21 cellular contexts compared by ENCODE assay signal in genomic region chr2:225158360-225158759, GRCh38.
DNase-seq lines count a peak whose midpoint lies in the region; ATAC-seq, FAIRE-seq and TF ChIP-seq lines count a peak whose summit lies in the region.
"Had no signal": no experiment of that assay in that cellular context is flagged by ENCODE, and none has a peak within 500 bp of the region (broad histone marks: within the 10 kb centered on the region; RNA-seq: fewer than 3 reads in every experiment).

No MANE protein-coding gene starts in this region.

- no peak for TF ChIP-seq RAD21 in HepG2 (CRISPR knock-in tag; IDR thresholded peaks at IDR 0.05)

- in situ Hi-C loops in HepG2 (cut with HindIII; ENCODE audit: extremely low pct_ligation_motif_present, low pct_unique_long_range_greater_than_20kb): no loop called here

- TF ChIP-seq EP300 in HepG2 (IDR thresholded peaks at IDR 0.05; ENCODE audit: low read depth in 2 of 2, low read length in 2 of 2): no peak
- TF ChIP-seq EP300 in HepG2 (CRISPR knock-in tag; IDR thresholded peaks at IDR 0.05; ENCODE audit: borderline replicate concordance): no peak

- no peak overlapping the region for H3K4me2 ChIP-seq in HepG2 (ENCODE audit: low read depth, low read length)

- no peaks in the 10 kb centered on the region for H3K4me1 Mint-ChIP-seq in activated CD4-positive, alpha-beta T cell treated with anti-CD3 and anti-CD28 coated beads for 36 hours
- H3K4me1 Mint-ChIP-seq: CD4-positive, alpha-beta memory T cell had no signal

- H3K4me3 ChIP-seq in HepG2 (replicated peaks in 1 of 3; ENCODE audit: insufficient read depth in 1 of 3, low read depth in 2 of 3, low read length in 3 of 3) (no peak overlapping the region), right lobe of liver (no peak overlapping the region)

- H3K27ac Mint-ChIP-seq in activated CD4-positive, alpha-beta T cell treated with anti-CD3 and anti-CD28 coated beads for 36 hours: no peak overlapping the region
- H3K27ac Mint-ChIP-seq: CD4-positive, alpha-beta memory T cell had no signal

- H3K9me3 ChIP-seq in HepG2 (ENCODE audit: low read length): 0 out of 2 replicates have a peak, but pooled peaks cover 4% of the 10 kb centered on the region
- H3K9me3 ChIP-seq in right lobe of liver: no peaks in the 10 kb centered on the region

- H3K4me3 Mint-ChIP-seq in activated CD4-positive, alpha-beta T cell treated with anti-CD3 and anti-CD28 coated beads for 36 hours: no peak overlapping the region
- H3K4me3 Mint-ChIP-seq: CD4-positive, alpha-beta memory T cell had no signal

- no peaks in the 10 kb centered on the region for H3K27me3 ChIP-seq in HepG2 (ENCODE audit: control insufficient read depth in 1 of 2, insufficient read depth in 2 of 2, low read length in 2 of 2)
- no peaks in the 10 kb centered on the region for H3K27me3 ChIP-seq in right lobe of liver

- CTCF ChIA-PET in HepG2 (lab: Yijun Ruan, JAX; ENCODE audit: low intra/inter-chr PET ratio, low total read pairs): no interaction called here
- CTCF ChIA-PET in activated CD4-positive, alpha-beta T cell treated with anti-CD3 and anti-CD28 coated beads for 36 hours (lab: Charles Lee): no interaction called here

- no peaks in the 10 kb centered on the region for H3K36me3 Mint-ChIP-seq in activated CD4-positive, alpha-beta T cell treated with anti-CD3 and anti-CD28 coated beads for 36 hours (ENCODE audit: low read depth)
- H3K36me3 Mint-ChIP-seq: CD4-positive, alpha-beta memory T cell had no signal

- peaks cover 2% of the 10 kb centered on the region for H3K27me3 Mint-ChIP-seq in activated CD4-positive, alpha-beta T cell treated with anti-CD3 and anti-CD28 coated beads for 36 hours

- BruUV-seq in HepG2 (replicated peaks; lab: Mats Ljungman, UMichigan): no TSS peak

- TF ChIP-seq CTCF in HepG2 (CRISPR knock-in tag; IDR thresholded peaks at IDR 0.05): no peak
- no peak for TF ChIP-seq CTCF in right lobe of liver (IDR thresholded peaks at IDR 0.05)

- H3K9me3 Mint-ChIP-seq in activated CD4-positive, alpha-beta T cell treated with anti-CD3 and anti-CD28 coated beads for 36 hours (ENCODE audit: low read depth): no peaks in the 10 kb centered on the region

- no peaks in the 10 kb centered on the region for H3K36me3 ChIP-seq in HepG2 (replicated peaks in 1 of 2; ENCODE audit: control insufficient read depth in 1 of 2, insufficient read depth in 2 of 2, low read length in 2 of 2)
- H3K36me3 ChIP-seq in right lobe of liver: no peaks in the 10 kb centered on the region

- no peak for FAIRE-seq in HepG2 (lab: Jason Lieb, UNC)
- FAIRE-seq in TTC549 (lab: Jason Lieb, UNC): peak; percentile 48
- peak; percentile 17 for FAIRE-seq in islet of Langerhans (lab: Jason Lieb, UNC)
- FAIRE-seq: GM12891, GM18507 had no signal

- H4K20me1 ChIP-seq in HepG2 (ENCODE audit: insufficient read depth, low read length): no peaks in the 10 kb centered on the region

- POLR2A ChIA-PET in HepG2 (lab: Yijun Ruan, JAX): no interaction called here
- POLR2A ChIA-PET in activated CD4-positive, alpha-beta T cell treated with anti-CD3 and anti-CD28 coated beads for 36 hours (lab: Charles Lee): interaction anchor here (0.6 kb wide), 1 partner anchor 157 kb away, joined by 5 read pairs; no protein-coding TSS in a partner anchor

- H3K9ac ChIP-seq in HepG2 (ENCODE audit: insufficient read depth, low read depth, low read length): no peak overlapping the region

- intact Hi-C loops in HepG2 (cut with micrococcal nuclease; ENCODE audit: unreplicated experiment) (no loop called here), right lobe of liver (cut with DNase I) (no loop called here)
- intact Hi-C loops in activated CD4-positive, alpha-beta T cell treated with anti-CD3 and anti-CD28 coated beads for 36 hours (cut with DNase I, micrococcal nuclease): no loop called here

- H3K79me2 ChIP-seq in HepG2 (ENCODE audit: insufficient read depth, low read length): no peaks in the 10 kb centered on the region

- no peak for TF ChIP-seq POLR2A in HepG2 (IDR thresholded peaks at IDR 0.05; ENCODE audit: insufficient read depth in 1 of 2, low read depth in 2 of 2, low read length in 2 of 2)
- TF ChIP-seq POLR2A in right lobe of liver (IDR thresholded peaks at IDR 0.05): no peak

- H2AFZ ChIP-seq in HepG2 (ENCODE audit: low read length): no peak overlapping the region

- no peak for ATAC-seq in HepG2
- no peak for ATAC-seq in right lobe of liver
- no peak for ATAC-seq in GM21576 (IDR thresholded peaks at IDR 0.05; ENCODE audit: unreplicated experiment)
- ATAC-seq in activated CD4-positive, alpha-beta T cell treated with anti-CD3 and anti-CD28 coated beads for 36 hours: no peak

- H3K4me1 ChIP-seq in HepG2 (ENCODE audit: insufficient read depth, low read length) (no peaks in the 10 kb centered on the region), right lobe of liver (no peaks in the 10 kb centered on the region)

- DNase-seq in HepG2 (ENCODE audit: low spot score): no peak
- no peak for DNase-seq in right lobe of liver
- no peak for DNase-seq in HK-2 (ENCODE audit: unreplicated experiment)
- no peak for DNase-seq in NAMALWA (ENCODE audit: low spot score)
- DNase-seq in activated CD4-positive, alpha-beta T cell treated with anti-CD3 and anti-CD28 coated beads for 36 hours: no peak
- DNase-seq: C1 segment of cervical spinal cord; Calu3; CD4-positive, alpha-beta memory T cell; COR-L47; DMS53; DMS79 treated with DMSO at 0.1 percent for 48 hours; GF-D8; GOT3; H7; HCEC 1CT had no signal

- H3K27ac ChIP-seq in HepG2 (ENCODE audit: extremely low read length, insufficient read depth, low read length) (no peak overlapping the region), right lobe of liver (no peak overlapping the region)
- H3K27ac ChIP-seq: 22Rv1 had no signal

TF ChIP-seq in HepG2, 621 proteins besides CTCF, POLR2A, EP300 and RAD21:
- TF ChIP-seq, protein P1, sequence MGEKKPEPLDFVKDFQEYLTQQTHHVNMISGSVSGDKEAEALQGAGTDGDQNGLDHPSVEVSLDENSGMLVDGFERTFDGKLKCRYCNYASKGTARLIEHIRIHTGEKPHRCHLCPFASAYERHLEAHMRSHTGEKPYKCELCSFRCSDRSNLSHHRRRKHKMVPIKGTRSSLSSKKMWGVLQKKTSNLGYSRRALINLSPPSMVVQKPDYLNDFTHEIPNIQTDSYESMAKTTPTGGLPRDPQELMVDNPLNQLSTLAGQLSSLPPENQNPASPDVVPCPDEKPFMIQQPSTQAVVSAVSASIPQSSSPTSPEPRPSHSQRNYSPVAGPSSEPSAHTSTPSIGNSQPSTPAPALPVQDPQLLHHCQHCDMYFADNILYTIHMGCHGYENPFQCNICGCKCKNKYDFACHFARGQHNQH (CRISPR knock-in tag; IDR thresholded peaks at IDR 0.05): no peak
- TF ChIP-seq KLF12 (CRISPR knock-in tag; IDR thresholded peaks at IDR 0.05; ENCODE audit: borderline replicate concordance): no peak
- TF ChIP-seq SRSF4 (IDR thresholded peaks at IDR 0.05; ENCODE audit: low read depth, low read length, poor library complexity, severe bottlenecking): no peak
- no peak for TF ChIP-seq HOMEZ (CRISPR knock-in tag; IDR thresholded peaks at IDR 0.05; ENCODE audit: low read depth)
- TF ChIP-seq MAFF (IDR thresholded peaks at IDR 0.05; ENCODE audit: low read depth, low read length): peak; percentile 90
- no peak for TF ChIP-seq PHF21A (CRISPR knock-in tag; IDR thresholded peaks at IDR 0.05)
- peak; percentile 94 to 96 for TF ChIP-seq MAFK (conservative IDR thresholded peaks at IDR 0.05 in 1 of 2, IDR thresholded peaks at IDR 0.05 in 1 of 2; ENCODE audit: low read length in 2 of 2)
